In the genomic region with DNA sequence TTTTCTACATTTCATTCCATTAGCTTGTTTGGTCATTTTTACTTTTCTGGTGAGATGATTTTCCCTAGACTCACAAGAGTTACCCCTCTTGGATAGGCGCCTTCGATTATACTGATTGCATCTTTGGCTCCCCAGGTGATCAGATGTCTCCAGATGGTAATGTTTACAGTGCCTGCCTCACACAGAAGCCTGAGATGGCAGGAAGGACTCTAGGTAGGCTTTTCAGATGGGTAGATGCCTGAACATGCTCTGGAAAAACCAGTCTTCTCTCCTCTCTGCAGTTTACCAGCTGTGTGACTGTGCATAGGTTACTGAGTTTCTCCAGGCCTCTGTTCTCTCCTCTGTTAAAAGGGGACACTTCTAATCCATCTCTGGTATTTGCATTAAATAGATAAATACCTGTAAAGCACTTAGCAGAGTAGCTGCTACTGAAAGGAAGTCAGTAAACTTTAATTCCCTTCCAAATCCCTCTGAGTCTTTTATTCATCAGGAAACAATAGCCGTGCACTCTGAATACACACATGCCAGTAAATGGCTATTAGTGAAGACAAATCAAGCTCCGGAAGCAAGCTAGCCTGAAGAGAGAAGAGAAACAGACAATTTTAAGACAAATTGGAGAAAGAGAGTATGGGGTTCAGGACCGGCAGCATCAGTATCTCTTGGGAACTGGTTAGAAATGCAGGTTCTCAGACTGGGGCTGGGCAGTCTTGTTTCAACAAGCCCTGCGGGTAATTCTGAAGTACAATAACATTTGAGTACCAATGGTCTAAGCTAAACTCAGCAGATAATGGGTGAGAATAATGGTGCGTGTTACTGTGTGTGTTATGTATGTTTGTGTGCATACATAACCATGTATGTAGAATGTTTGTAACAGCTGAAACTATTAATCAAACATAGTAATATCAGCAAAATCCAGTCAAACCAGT, we compare ENCODE assay signal across 18 cellular contexts.
DNase-seq lines count a peak whose midpoint lies in the region; TF ChIP-seq lines count a peak whose summit lies in the region.
"Had no signal": no experiment of that assay in that cellular context is flagged by ENCODE, and none has a peak within 500 bp of the region (broad histone marks: within the 10 kb centered on the region; RNA-seq: fewer than 3 reads in every experiment).

No MANE protein-coding gene starts in this region.

- H3K27ac Mint-ChIP-seq in activated T-helper 1 cell treated with anti-CD3 and anti-CD28 coated beads, Interleukin-12 subunit alpha, Interleukin-12 subunit beta, Interleukin-2, Interleukin-4 antibody, amounts not matched to agents 30 ng/mL and 10 ng/mL and 1 ng/mL, durations not matched to agents 14 hours and 24 hours and 36 hours, result no peak overlapping the region
- no peak overlapping the region for H3K27ac Mint-ChIP-seq in endothelial cell (ENCODE audit: unreplicated experiment)
- H3K27ac Mint-ChIP-seq: HFFc6; T-helper 1 cell treated with Interleukin-12 subunit alpha and Interleukin-12 subunit beta and Interleukin-4 antibody, amounts not matched to agents 30 μg/mL and 1 μg/mL, for 36 hours had no signal

- no peaks in the 10 kb centered on the region for H3K36me3 Mint-ChIP-seq in activated T-helper 1 cell treated with anti-CD3 and anti-CD28 coated beads, Interleukin-12 subunit alpha, Interleukin-12 subunit beta, Interleukin-2, Interleukin-4 antibody, amounts not matched to agents 30 ng/mL and 10 ng/mL and 1 ng/mL, durations not matched to agents 14 hours and 24 hours and 36 hours (ENCODE audit: low read depth)
- H3K36me3 Mint-ChIP-seq in endothelial cell (ENCODE audit: low read depth, unreplicated experiment), result peaks cover 12% of the 10 kb centered on the region

- intact Hi-C loops in activated T-helper 1 cell treated with anti-CD3 and anti-CD28 coated beads, Interleukin-12 subunit alpha, Interleukin-12 subunit beta, Interleukin-2, Interleukin-4 antibody, amounts not matched to agents 30 ng/mL and 10 ng/mL and 1 ng/mL, durations not matched to agents 14 hours and 24 hours and 36 hours (cut with micrococcal nuclease), result no loop called here

- no peak overlapping the region for H3K4me3 ChIP-seq in osteoblast (ENCODE audit: insufficient read depth, low read length)
- H3K4me3 ChIP-seq in Peyer's patch, result no peak overlapping the region

- H3K4me2 ChIP-seq in osteoblast (ENCODE audit: insufficient read depth, low read length), result peak overlapping the region; percentile 20

- no peaks in the 10 kb centered on the region for H3K27me3 ChIP-seq in osteoblast (ENCODE audit: insufficient read depth, low read length)
- H3K27me3 ChIP-seq in Peyer's patch, result no peaks in the 10 kb centered on the region

- H3K27ac ChIP-seq in osteoblast (ENCODE audit: low read depth, low read length) (no peak overlapping the region), Peyer's patch (peak overlapping the region in 1 of 4 donors; percentile 35)
- H3K27ac ChIP-seq: HL-60 had no signal

- no peak overlapping the region for H3K4me3 Mint-ChIP-seq in activated T-helper 1 cell treated with anti-CD3 and anti-CD28 coated beads, Interleukin-12 subunit alpha, Interleukin-12 subunit beta, Interleukin-2, Interleukin-4 antibody, amounts not matched to agents 30 ng/mL and 10 ng/mL and 1 ng/mL, durations not matched to agents 14 hours and 24 hours and 36 hours
- H3K4me3 Mint-ChIP-seq in endothelial cell (ENCODE audit: unreplicated experiment), result no peak overlapping the region
- H3K4me3 Mint-ChIP-seq: CD8-positive, alpha-beta memory T cell; HFFc6; T-helper 1 cell treated with Interleukin-12 subunit alpha and Interleukin-12 subunit beta and Interleukin-4 antibody, amounts not matched to agents 30 μg/mL and 1 μg/mL, for 36 hours had no signal

- DNase-seq in DMS 273 treated with DMSO at 0.1 percent for 48 hours (lab: John Stamatoyannopoulos, UW) (peak; percentile 36), NCI-H2171 treated with DMSO at 0.1 percent for 48 hours (lab: John Stamatoyannopoulos, UW) (peak; percentile 95), cerebellar cortex (ENCODE audit: low spot score) (peak; percentile 48), osteoblast (ENCODE audit: insufficient read length, low spot score, missing footprints) (no peak), Peyer's patch (no peak), iPS-NIHi7 (ENCODE audit: extremely low spot score) (no peak), endothelial cell (ENCODE audit: low spot score) (no peak)
- DNase-seq in activated T-helper 1 cell treated with anti-CD3 and anti-CD28 coated beads, Interleukin-12 subunit alpha, Interleukin-12 subunit beta, Interleukin-2, Interleukin-4 antibody, amounts not matched to agents 30 ng/mL and 10 ng/mL and 1 ng/mL, durations not matched to agents 14 hours and 24 hours and 36 hours (ENCODE audit: low spot score), result no peak
- DNase-seq: activated CD4-positive, alpha-beta T cell treated with anti-CD3 and anti-CD28 coated beads for 1 hour; activated CD8-positive, alpha-beta memory T cell treated with anti-CD3 and anti-CD28 coated beads, Interleukin-2, amount 50 U/mL, for 4 hours; activated naive CD4-positive, alpha-beta T cell treated with anti-CD3 and anti-CD28 coated beads, Interleukin-2, amount 50 U/mL, for 16 hours; CD8-positive, alpha-beta memory T cell; left colon; NCI-H1694; stimulated activated CD4-positive, alpha-beta T cell treated with anti-CD3 and anti-CD28 coated beads, Interleukin-12 subunit alpha, Interleukin-12 subunit beta, amount 100 ng/mL, for 4 hours had no signal

- H3K4me1 ChIP-seq in osteoblast (ENCODE audit: insufficient read depth, low read length) (peaks cover 32% of the 10 kb centered on the region), Peyer's patch (peaks cover 0 to 4% (median 0%) of the 10 kb centered on the region in 4 donors)

- H4K20me1 ChIP-seq in osteoblast (ENCODE audit: insufficient read depth, low read length), result peaks cover 4% of the 10 kb centered on the region

- H3K36me3 ChIP-seq in osteoblast (ENCODE audit: insufficient read depth, low read length) (no peaks in the 10 kb centered on the region), Peyer's patch (no peaks in the 10 kb centered on the region)

- H2AFZ ChIP-seq in osteoblast (ENCODE audit: low read length), result no peak overlapping the region

- TF ChIP-seq POLR2A in Peyer's patch (IDR thresholded peaks at IDR 0.05), result no peak

- no peaks in the 10 kb centered on the region for H3K79me2 ChIP-seq in osteoblast (ENCODE audit: insufficient read depth, low read length)

- TF ChIP-seq CTCF in osteoblast (IDR thresholded peaks at IDR 0.05; ENCODE audit: extremely low read depth, low read depth, low read length), result no peak
- no peak for TF ChIP-seq CTCF in Peyer's patch (IDR thresholded peaks at IDR 0.05)
- no peak for TF ChIP-seq CTCF in endothelial cell (IDR thresholded peaks at IDR 0.05; ENCODE audit: unreplicated experiment)

- peaks cover 3% of the 10 kb centered on the region for H3K27me3 Mint-ChIP-seq in activated T-helper 1 cell treated with anti-CD3 and anti-CD28 coated beads, Interleukin-12 subunit alpha, Interleukin-12 subunit beta, Interleukin-2, Interleukin-4 antibody, amounts not matched to agents 30 ng/mL and 10 ng/mL and 1 ng/mL, durations not matched to agents 14 hours and 24 hours and 36 hours (ENCODE audit: insufficient read depth)
- H3K27me3 Mint-ChIP-seq in endothelial cell (ENCODE audit: unreplicated experiment), result no peaks in the 10 kb centered on the region
- H3K27me3 Mint-ChIP-seq: CD8-positive, alpha-beta memory T cell had no signal

- no peaks in the 10 kb centered on the region for H3K9me3 Mint-ChIP-seq in activated T-helper 1 cell treated with anti-CD3 and anti-CD28 coated beads, Interleukin-12 subunit alpha, Interleukin-12 subunit beta, Interleukin-2, Interleukin-4 antibody, amounts not matched to agents 30 ng/mL and 10 ng/mL and 1 ng/mL, durations not matched to agents 14 hours and 24 hours and 36 hours
- H3K9me3 Mint-ChIP-seq in endothelial cell (ENCODE audit: unreplicated experiment), result no peaks in the 10 kb centered on the region
- H3K9me3 Mint-ChIP-seq: CD8-positive, alpha-beta memory T cell; HFFc6; T-helper 1 cell treated with Interleukin-12 subunit alpha and Interleukin-12 subunit beta and Interleukin-4 antibody, amounts not matched to agents 30 μg/mL and 1 μg/mL, for 36 hours had no signal

- H3K9me3 ChIP-seq in osteoblast (ENCODE audit: low read depth, low read length), result no peaks in the 10 kb centered on the region
- H3K9me3 ChIP-seq in Peyer's patch, result no peaks in the 10 kb centered on the region

- H3K4me1 Mint-ChIP-seq in activated T-helper 1 cell treated with anti-CD3 and anti-CD28 coated beads, Interleukin-12 subunit alpha, Interleukin-12 subunit beta, Interleukin-2, Interleukin-4 antibody, amounts not matched to agents 30 ng/mL and 10 ng/mL and 1 ng/mL, durations not matched to agents 14 hours and 24 hours and 36 hours (ENCODE audit: low read depth), result no peaks in the 10 kb centered on the region
- H3K4me1 Mint-ChIP-seq in endothelial cell (ENCODE audit: unreplicated experiment), result peaks cover 16% of the 10 kb centered on the region

Comparison
In these comparisons a context has a peak if more than half of its experiments do, and no peak if none do; other contexts are left out.
1. DNase-seq: peak in DMS 273 treated with DMSO at 0.1 percent for 48 hours (single experiment), NCI-H2171 treated with DMSO at 0.1 percent for 48 hours (single experiment) and cerebellar cortex (single experiment); none in osteoblast (single experiment), Peyer's patch (0 of 3), activated T-helper 1 cell treated with anti-CD3 and anti-CD28 coated beads, Interleukin-12 subunit alpha, Interleukin-12 subunit beta, Interleukin-2, Interleukin-4 antibody, amounts not matched to agents 30 ng/mL and 10 ng/mL and 1 ng/mL, durations not matched to agents 14 hours and 24 hours and 36 hours (single experiment), iPS-NIHi7 (single experiment) and endothelial cell (single experiment).